Comparison of ENCODE assay signal across 14 cellular contexts in genomic region chrX:72026341-72027023, GRCh38.
A peak's percentile ranks its signal among the peaks of the same experiment; 100 is the strongest.
DNase-seq lines count a peak whose midpoint lies in the region; ATAC-seq, FAIRE-seq and TF ChIP-seq lines count a peak whose summit lies in the region.
"Had no signal": no experiment of that assay in that cellular context is flagged by ENCODE, and none has a peak within 500 bp of the region (broad histone marks: within the 10 kb centered on the region; RNA-seq: fewer than 3 reads in every experiment).

No MANE protein-coding gene starts in this region.

- no peak overlapping the region for H3K4me3 Mint-ChIP-seq in activated T-cell treated with anti-CD3 and anti-CD28 coated beads, Interleukin-2, amount 50 U/mL, for 72 hours
- H3K4me3 Mint-ChIP-seq: activated naive CD8-positive, alpha-beta T cell treated with anti-CD3 and anti-CD28 coated beads for 36 hours had no signal

- H3K4me1 Mint-ChIP-seq in activated T-cell treated with anti-CD3 and anti-CD28 coated beads, Interleukin-2, amount 50 U/mL, for 72 hours (ENCODE audit: low read depth), result peaks cover 6% of the 10 kb centered on the region
- H3K4me1 Mint-ChIP-seq: activated naive CD8-positive, alpha-beta T cell treated with anti-CD3 and anti-CD28 coated beads for 36 hours had no signal

- TF ChIP-seq POLR2A in gastroesophageal sphincter (IDR thresholded peaks at IDR 0.05), result no peak

- no peak overlapping the region for H3K27ac Mint-ChIP-seq in activated T-cell treated with anti-CD3 and anti-CD28 coated beads, Interleukin-2, amount 50 U/mL, for 72 hours
- H3K27ac Mint-ChIP-seq: activated naive CD8-positive, alpha-beta T cell treated with anti-CD3 and anti-CD28 coated beads for 36 hours had no signal

- H3K27ac ChIP-seq in Karpas-422 (ENCODE audit: low read length) (no peak overlapping the region), gastroesophageal sphincter (peak overlapping the region in 3 of 4 donors; percentile 73 to 79 (median 75)), stomach smooth muscle (ENCODE audit: low read length) (peak overlapping the region; percentile 83), pancreas (no peak overlapping the region)

- no peaks in the 10 kb centered on the region for H3K27me3 ChIP-seq in Karpas-422 (ENCODE audit: low read length)
- H3K27me3 ChIP-seq in gastroesophageal sphincter, result no peaks in the 10 kb centered on the region
- H3K27me3 ChIP-seq in stomach smooth muscle (ENCODE audit: control insufficient read depth in 1 of 2, insufficient read depth in 2 of 2, low read length in 2 of 2), result peaks cover 0 to 33% of the 10 kb centered on the region in 2 donors
- peaks cover 0 to 5% (median 0%) of the 10 kb centered on the region in 4 donors for H3K27me3 ChIP-seq in pancreas

- H3K4me3 ChIP-seq in Karpas-422 (ENCODE audit: low read length) (no peak overlapping the region), gastroesophageal sphincter (no peak overlapping the region), stomach smooth muscle (ENCODE audit: low read length in 2 of 2) (no peak overlapping the region), pancreas (no peak overlapping the region)

- no peak overlapping the region for H3K4me2 ChIP-seq in Karpas-422 (ENCODE audit: low read depth, low read length, poor library complexity, severe bottlenecking)

- no peak overlapping the region for H3K9ac ChIP-seq in Karpas-422 (ENCODE audit: low read length)
- no peak overlapping the region for H3K9ac ChIP-seq in stomach smooth muscle (ENCODE audit: low read length in 2 of 2)

- no peaks in the 10 kb centered on the region for H3K79me2 ChIP-seq in Karpas-422 (ENCODE audit: low read length)

- intact Hi-C loops in pancreas (cut with DNase I), result loop anchor here in 1 of 3 donors (10.0 kb wide), 1 partner anchor 98 kb away; no protein-coding TSS in a partner anchor

- peaks cover 70% of the 10 kb centered on the region for H3K27me3 Mint-ChIP-seq in activated T-cell treated with anti-CD3 and anti-CD28 coated beads, Interleukin-2, amount 50 U/mL, for 72 hours (ENCODE audit: low read depth)

- no peak for FAIRE-seq in pancreas (lab: Jason Lieb, UNC)
- FAIRE-seq: endothelial cell of umbilical vein, keratinocyte had no signal

- H2AFZ ChIP-seq in Karpas-422 (ENCODE audit: low read length), result no peak overlapping the region

- WGBS in gastroesophageal sphincter (ENCODE audit: low coverage in 1 of 2), 2 donors, result 21% methylated on average over 3 of the region's 3 CpGs; no CpG with 5 or more reads in 1 of the 2 donors
- 38 to 60% methylated on average over 3 of the region's 3 CpGs for WGBS in pancreas, 2 donors

- H3K9me3 ChIP-seq in Karpas-422 (ENCODE audit: low read length), result no peaks in the 10 kb centered on the region
- no peaks in the 10 kb centered on the region for H3K9me3 ChIP-seq in gastroesophageal sphincter
- no peaks in the 10 kb centered on the region for H3K9me3 ChIP-seq in stomach smooth muscle (ENCODE audit: control insufficient read depth in 2 of 2, low read length in 2 of 2)
- H3K9me3 ChIP-seq in pancreas, result no peaks in the 10 kb centered on the region

- DNase-seq in activated T-cell treated with anti-CD3 and anti-CD28 coated beads, Interleukin-2, amount 50 U/mL, for 72 hours, result peak in 1 of 2 donors; percentile 14
- no peak for DNase-seq in activated T-cell treated with anti-CD3 and anti-CD28 coated beads, Interleukin-2, amount 50 U/mL, for 1 hour
- DNase-seq in Karpas-422 (peak; percentile 19), NCI-H526 treated with DMSO at 0.1 percent for 48 hours (lab: John Stamatoyannopoulos, UW) (no peak), DMS53 treated with DMSO at 0.1 percent for 48 hours (lab: John Stamatoyannopoulos, UW; ENCODE audit: unreplicated experiment) (no peak), pancreas (no peak)
- DNase-seq: activated naive CD8-positive, alpha-beta T cell treated with anti-CD3 and anti-CD28 coated beads for 36 hours; NCI-H187 treated with DMSO at 0.1 percent for 48 hours; NCI-H510A treated with DMSO at 0.1 percent for 48 hours; OCI-M1 had no signal

- peak; percentile 62 to 93 for ATAC-seq in activated T-cell treated with anti-CD3 and anti-CD28 coated beads, Interleukin-2, amount 50 U/mL, for 72 hours (replicated peaks in 1 of 2)
- ATAC-seq in gastroesophageal sphincter (no peak), pancreas (no peak)

- TF ChIP-seq CTCF in gastroesophageal sphincter (IDR thresholded peaks at IDR 0.05) (no peak), pancreas (IDR thresholded peaks at IDR 0.05) (no peak)

- H3K9me3 Mint-ChIP-seq in activated T-cell treated with anti-CD3 and anti-CD28 coated beads, Interleukin-2, amount 50 U/mL, for 72 hours, result no peaks in the 10 kb centered on the region
- H3K9me3 Mint-ChIP-seq: activated naive CD8-positive, alpha-beta T cell treated with anti-CD3 and anti-CD28 coated beads for 36 hours had no signal

- no peak for TF ChIP-seq EP300 in gastroesophageal sphincter (IDR thresholded peaks at IDR 0.05)

- H3K4me1 ChIP-seq in Karpas-422 (ENCODE audit: low read length) (no peaks in the 10 kb centered on the region), gastroesophageal sphincter (peaks cover 0 to 34% (median 3%) of the 10 kb centered on the region in 3 donors), stomach smooth muscle (ENCODE audit: control insufficient read depth, insufficient read depth, low read length) (peaks cover 32% of the 10 kb centered on the region), pancreas (peaks cover 0 to 4% (median 0%) of the 10 kb centered on the region in 3 donors)

- H3K9me2 ChIP-seq in Karpas-422 (replicated peaks; ENCODE audit: insufficient read depth, low read length), result no peaks in the 10 kb centered on the region

- no peaks in the 10 kb centered on the region for H4K20me1 ChIP-seq in Karpas-422 (ENCODE audit: insufficient read depth, low read depth, low read length)

- H3K36me3 Mint-ChIP-seq in activated T-cell treated with anti-CD3 and anti-CD28 coated beads, Interleukin-2, amount 50 U/mL, for 72 hours (ENCODE audit: insufficient read depth in 2 of 2), result no peaks in the 10 kb centered on the region
- H3K36me3 Mint-ChIP-seq: activated naive CD8-positive, alpha-beta T cell treated with anti-CD3 and anti-CD28 coated beads for 36 hours had no signal

- H3K36me3 ChIP-seq in Karpas-422 (ENCODE audit: insufficient read depth, low read length) (no peaks in the 10 kb centered on the region), gastroesophageal sphincter (no peaks in the 10 kb centered on the region), stomach smooth muscle (ENCODE audit: control insufficient read depth in 2 of 2, insufficient read depth in 2 of 2, low read length in 2 of 2) (no peaks in the 10 kb centered on the region), pancreas (no peaks in the 10 kb centered on the region)

Comparison
In these comparisons a context has a peak if more than half of its experiments do, and no peak if none do; other contexts are left out.
1. ATAC-seq: peak in activated T-cell treated with anti-CD3 and anti-CD28 coated beads, Interleukin-2, amount 50 U/mL, for 72 hours (2 of 2); none in gastroesophageal sphincter (single experiment) and pancreas (0 of 4).
2. H3K27ac ChIP-seq: peak in gastroesophageal sphincter (3 of 4) and stomach smooth muscle (single experiment); none in Karpas-422 (single experiment) and pancreas (0 of 4).